Comparison of ENCODE assay signal across 29 cellular contexts in genomic region chr7:13148548-13148947, GRCh38.
"Had no signal": no experiment of that assay in that cellular context is flagged by ENCODE, and none has a peak within 500 bp of the region (broad histone marks: within the 10 kb centered on the region; RNA-seq: fewer than 3 reads in every experiment).

No MANE protein-coding gene starts in this region.

- H3K4me1 Mint-ChIP-seq: stimulated activated effector memory CD8-positive, alpha-beta T cell treated with anti-CD3 and anti-CD28 coated beads, Interleukin-12 subunit alpha, Interleukin-12 subunit beta, amount 100 ng/mL, for 72 hours; stimulated activated naive B cell treated with anti-CD40 and anti-IgM and Interleukin-4, amounts not matched to agents 10 μg/mL and 1 μg/mL and 100 μg/mL, for 72 hours had no signal

- H3K9me3 ChIP-seq: ovary, psoas muscle, right lobe of liver, stomach, thoracic aorta, thyroid gland, tibial nerve, upper lobe of right lung, uterus had no signal

- H3K27ac ChIP-seq: ovary, parathyroid adenoma, psoas muscle, right lobe of liver, sigmoid colon, stomach, thoracic aorta, thyroid gland, tibial nerve, upper lobe of right lung, uterus had no signal

- H2AFZ ChIP-seq: parathyroid adenoma had no signal

- H3K79me2 ChIP-seq: parathyroid adenoma had no signal

- H3K27ac Mint-ChIP-seq: naive thymus-derived CD8-positive, alpha-beta T cell; natural killer cell treated with Interleukin-12 subunit alpha and Interleukin-12 subunit beta and Interleukin-15 and Interleukin-18, amount 100 ng/mL, for 72 hours; progenitor cell of endocrine pancreas; stimulated activated effector memory CD8-positive, alpha-beta T cell treated with anti-CD3 and anti-CD28 coated beads, Interleukin-12 subunit alpha, Interleukin-12 subunit beta, amount 100 ng/mL, for 72 hours; stimulated activated naive B cell treated with anti-CD40 and anti-IgM and Interleukin-4, amounts not matched to agents 10 μg/mL and 1 μg/mL and 100 μg/mL, for 72 hours; stimulated activated naive CD8-positive, alpha-beta T cell treated with anti-CD3 and anti-CD28 coated beads, Interleukin-15, Interleukin-2, amounts not matched to agents 100 ng/mL and 50 ng/mL, for 24 hours; type B pancreatic cell had no signal

- H3K27me3 Mint-ChIP-seq: naive thymus-derived CD8-positive, alpha-beta T cell; natural killer cell treated with Interleukin-12 subunit alpha and Interleukin-12 subunit beta and Interleukin-15 and Interleukin-18, amount 100 ng/mL, for 72 hours; progenitor cell of endocrine pancreas; stimulated activated naive B cell treated with anti-CD40 and anti-IgM and Interleukin-4, amounts not matched to agents 10 μg/mL and 1 μg/mL and 100 μg/mL, for 72 hours; stimulated activated naive CD8-positive, alpha-beta T cell treated with anti-CD3 and anti-CD28 coated beads, Interleukin-15, Interleukin-2, amounts not matched to agents 100 ng/mL and 50 ng/mL, for 24 hours; type B pancreatic cell had no signal

- H3K4me3 Mint-ChIP-seq: naive thymus-derived CD8-positive, alpha-beta T cell; natural killer cell treated with Interleukin-12 subunit alpha and Interleukin-12 subunit beta and Interleukin-15 and Interleukin-18, amount 100 ng/mL, for 72 hours; nephron progenitor cell; neural crest cell; stimulated activated effector memory CD8-positive, alpha-beta T cell treated with anti-CD3 and anti-CD28 coated beads, Interleukin-12 subunit alpha, Interleukin-12 subunit beta, amount 100 ng/mL, for 72 hours; stimulated activated naive B cell treated with anti-CD40 and anti-IgM and Interleukin-4, amounts not matched to agents 10 μg/mL and 1 μg/mL and 100 μg/mL, for 72 hours; stimulated activated naive CD8-positive, alpha-beta T cell treated with anti-CD3 and anti-CD28 coated beads, Interleukin-15, Interleukin-2, amounts not matched to agents 100 ng/mL and 50 ng/mL, for 24 hours; type B pancreatic cell had no signal

- FAIRE-seq: small intestine had no signal

- H3K36me3 ChIP-seq: ovary, right lobe of liver, sigmoid colon, stomach, thoracic aorta, thyroid gland, tibial nerve, upper lobe of right lung, uterus had no signal

- H3K4me1 ChIP-seq: parathyroid adenoma, right lobe of liver, thyroid gland, upper lobe of right lung, uterus had no signal

- H3K36me3 Mint-ChIP-seq: naive thymus-derived CD8-positive, alpha-beta T cell; natural killer cell treated with Interleukin-12 subunit alpha and Interleukin-12 subunit beta and Interleukin-15 and Interleukin-18, amount 100 ng/mL, for 72 hours; stimulated activated effector memory CD8-positive, alpha-beta T cell treated with anti-CD3 and anti-CD28 coated beads, Interleukin-12 subunit alpha, Interleukin-12 subunit beta, amount 100 ng/mL, for 72 hours; stimulated activated naive B cell treated with anti-CD40 and anti-IgM and Interleukin-4, amounts not matched to agents 10 μg/mL and 1 μg/mL and 100 μg/mL, for 72 hours; type B pancreatic cell had no signal

- DNase-seq: naive thymus-derived CD8-positive, alpha-beta T cell; nephron progenitor cell; occipital lobe; ovary; posterior cingulate gyrus; psoas muscle; right cardiac atrium; right lobe of liver; sigmoid colon; small intestine; stimulated activated CD4-positive, alpha-beta T cell treated with anti-CD3 and anti-CD28 coated beads, Interleukin-15, amount 100 ng/mL, for 24 hours; stimulated activated CD4-positive, alpha-beta T cell treated with anti-CD3 and anti-CD28 coated beads, Interleukin-2, amount 100 ng/mL, for 24 hours; stimulated activated CD4-positive, alpha-beta T cell treated with anti-CD3 and anti-CD28 coated beads, Interleukin-2, amount 100 ng/mL, for 48 hours; stimulated activated CD4-positive, alpha-beta T cell treated with anti-CD3 and anti-CD28 coated beads, Interleukin-4, amount 100 ng/mL, for 24 hours; stimulated activated naive B cell treated with anti-CD40 and anti-IgM and Interleukin-4, amounts not matched to agents 10 μg/mL and 1 μg/mL and 100 μg/mL, for 72 hours; stimulated activated naive CD4-positive, alpha-beta T cell treated with Interleukin-2 at 50 U/mL for 16 hours; stomach; thyroid gland; upper lobe of right lung; uterus had no signal

- H3K9ac ChIP-seq: parathyroid adenoma had no signal

- H3K9me3 Mint-ChIP-seq: naive thymus-derived CD8-positive, alpha-beta T cell; natural killer cell treated with Interleukin-12 subunit alpha and Interleukin-12 subunit beta and Interleukin-15 and Interleukin-18, amount 100 ng/mL, for 72 hours; nephron progenitor cell; stimulated activated effector memory CD8-positive, alpha-beta T cell treated with anti-CD3 and anti-CD28 coated beads, Interleukin-12 subunit alpha, Interleukin-12 subunit beta, amount 100 ng/mL, for 72 hours; stimulated activated naive B cell treated with anti-CD40 and anti-IgM and Interleukin-4, amounts not matched to agents 10 μg/mL and 1 μg/mL and 100 μg/mL, for 72 hours; stimulated activated naive CD8-positive, alpha-beta T cell treated with anti-CD3 and anti-CD28 coated beads, Interleukin-15, Interleukin-2, amounts not matched to agents 100 ng/mL and 50 ng/mL, for 24 hours; type B pancreatic cell had no signal

- H3K27me3 ChIP-seq: ovary, right lobe of liver, sigmoid colon, stomach, thyroid gland, tibial nerve, upper lobe of right lung, uterus had no signal

- H3K4me3 ChIP-seq: ovary, psoas muscle, right lobe of liver, sigmoid colon, stomach, thoracic aorta, thyroid gland, tibial nerve, upper lobe of right lung, uterus had no signal
